ENCODE assay signal across 16 cellular contexts in the genomic region with DNA sequence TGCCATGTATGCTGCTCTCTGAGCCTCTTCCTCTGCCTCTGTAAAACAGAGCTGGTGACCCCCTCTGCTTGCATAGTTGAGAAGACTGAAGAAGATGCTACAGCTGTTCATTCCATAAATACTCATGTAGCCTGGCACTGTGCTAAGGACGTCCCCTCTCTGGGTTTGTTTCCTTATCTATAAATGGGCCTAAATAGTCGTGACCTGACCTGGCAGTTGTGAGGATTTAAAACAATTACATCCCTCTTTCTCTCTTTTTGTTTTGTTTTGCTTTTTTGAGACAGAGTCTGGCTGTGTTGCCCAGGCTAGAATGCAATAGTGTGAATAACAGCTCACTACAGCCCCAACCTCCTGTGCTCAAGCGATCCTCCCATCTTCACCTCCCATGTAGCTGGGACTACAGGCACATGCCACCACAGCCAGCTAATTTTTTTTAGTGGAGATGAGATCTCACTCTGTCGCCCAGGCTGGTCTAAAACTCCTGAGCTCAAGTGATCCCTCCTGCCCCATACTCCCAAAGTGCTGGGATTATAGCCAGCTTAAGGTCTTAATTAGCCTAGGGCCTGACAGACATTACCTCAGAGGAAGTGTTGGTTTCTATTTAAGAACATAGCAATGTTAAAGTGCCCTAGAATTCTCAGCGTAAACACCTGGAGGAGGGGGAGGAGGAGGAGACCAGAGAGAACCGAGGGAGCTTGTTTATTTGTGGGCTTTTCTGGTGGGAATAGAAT. TPM values are rescaled to one million over a fixed set of nuclear protein-coding genes. Genes with fewer than 3 reads are reported as not detected.
DNase-seq lines count a peak whose midpoint lies in the region; ATAC-seq and TF ChIP-seq lines count a peak whose summit lies in the region.
"Had no signal": no experiment of that assay in that cellular context is flagged by ENCODE, and none has a peak within 500 bp of the region (broad histone marks: within the 10 kb centered on the region; RNA-seq: fewer than 3 reads in every experiment).

No MANE protein-coding gene starts in this region.

- no TSS peak for BruUV-seq in A673 (replicated peaks; lab: Mats Ljungman, UMichigan)

- no peaks in the 10 kb centered on the region for H3K9me3 Mint-ChIP-seq in nephron
- H3K9me3 Mint-ChIP-seq in T-helper 2 cell treated with Interferon-gamma antibody and Interleukin-4, amounts not matched to agents 5 μg/mL and 100 μg/mL, for 36 hours, result no peaks in the 10 kb centered on the region
- H3K9me3 Mint-ChIP-seq: CD8-positive, alpha-beta T cell had no signal

- H3K4me3 ChIP-seq in A673 (ENCODE audit: low read depth, low read length, poor library complexity, severe bottlenecking), result no peak overlapping the region
- H3K4me3 ChIP-seq: PC-9 had no signal

- no peak for DNase-seq in A673 (ENCODE audit: low spot score)
- DNase-seq in D341Med (ENCODE audit: low spot score), result peak; percentile 67
- DNase-seq in T-helper 2 cell treated with Interferon-gamma antibody and Interleukin-4, amounts not matched to agents 5 μg/mL and 100 μg/mL, for 36 hours (ENCODE audit: low spot score), result no peak
- DNase-seq in stimulated activated CD4-positive, alpha-beta T cell treated with anti-CD3 and anti-CD28 coated beads, Interleukin-2, amount 100 ng/mL, for 48 hours, result no peak
- DNase-seq: ACHN; CD8-positive, alpha-beta T cell; H7; NCI-H1436; NCI-H2081 treated with DMSO at 0.1 percent for 48 hours; NCI-H226; PC-9 had no signal

- no peaks in the 10 kb centered on the region for H3K27me3 ChIP-seq in A673 (replicated peaks; ENCODE audit: insufficient read depth, low read depth, low read length, poor library complexity)

- peaks cover 44% of the 10 kb centered on the region for H3K4me1 Mint-ChIP-seq in nephron
- H3K4me1 Mint-ChIP-seq in T-helper 2 cell treated with Interferon-gamma antibody and Interleukin-4, amounts not matched to agents 5 μg/mL and 100 μg/mL, for 36 hours (ENCODE audit: low read depth), result peaks cover 20% of the 10 kb centered on the region

- no peak for ATAC-seq in HG03196 (IDR thresholded peaks at IDR 0.05; ENCODE audit: unreplicated experiment)
- ATAC-seq: CD8-positive, alpha-beta T cell had no signal

- peaks cover 5% of the 10 kb centered on the region for H3K4me1 ChIP-seq in A673 (ENCODE audit: insufficient read depth, low read length, poor library complexity, severe bottlenecking)

- no peaks in the 10 kb centered on the region for H3K9me3 ChIP-seq in A673 (ENCODE audit: low read depth, low read length, poor library complexity, severe bottlenecking)

- CTCF ChIA-PET in A673 (lab: Charles Lee), result no interaction called here

- intact Hi-C loops in A673 (cut with micrococcal nuclease; ENCODE audit: unreplicated experiment), result no loop called here

- TF ChIP-seq CTCF in A673 (conservative IDR thresholded peaks at IDR 0.05; ENCODE audit: low read depth, low read length) (no peak), VCaP (conservative IDR thresholded peaks at IDR 0.05) (no peak), nephron (IDR thresholded peaks at IDR 0.05; ENCODE audit: unreplicated experiment in 3 of 3) (no peak)

- peaks cover 43% of the 10 kb centered on the region for H3K36me3 ChIP-seq in A673 (ENCODE audit: insufficient read depth, low read length, poor library complexity, severe bottlenecking)

- H3K36me3 Mint-ChIP-seq in nephron (ENCODE audit: low read depth), result peaks cover 3% of the 10 kb centered on the region
- peaks cover 26% of the 10 kb centered on the region for H3K36me3 Mint-ChIP-seq in T-helper 2 cell treated with Interferon-gamma antibody and Interleukin-4, amounts not matched to agents 5 μg/mL and 100 μg/mL, for 36 hours (ENCODE audit: low read depth)
- H3K36me3 Mint-ChIP-seq: CD8-positive, alpha-beta T cell had no signal

- no peaks in the 10 kb centered on the region for H3K27me3 Mint-ChIP-seq in nephron (ENCODE audit: low read depth)
- no peaks in the 10 kb centered on the region for H3K27me3 Mint-ChIP-seq in T-helper 2 cell treated with Interferon-gamma antibody and Interleukin-4, amounts not matched to agents 5 μg/mL and 100 μg/mL, for 36 hours (ENCODE audit: low read depth)
- H3K27me3 Mint-ChIP-seq: B cell had no signal

- H3K27ac Mint-ChIP-seq in nephron, result peak overlapping the region; percentile 45 to 78 (median 68)
- H3K27ac Mint-ChIP-seq in T-helper 2 cell treated with Interferon-gamma antibody and Interleukin-4, amounts not matched to agents 5 μg/mL and 100 μg/mL, for 36 hours, result no peak overlapping the region
- H3K27ac Mint-ChIP-seq: B cell; CD8-positive, alpha-beta T cell had no signal

- H3K27ac ChIP-seq in A673 (ENCODE audit: low read depth, low read length, poor library complexity, severe bottlenecking), result peak overlapping the region; percentile 23
- peak overlapping the region; percentile 91 for H3K27ac ChIP-seq in VCaP
- H3K27ac ChIP-seq: PC-9 had no signal

- peak overlapping the region in 2 of 3 experiments; percentile 52 to 69 for H3K4me3 Mint-ChIP-seq in nephron
- H3K4me3 Mint-ChIP-seq in T-helper 2 cell treated with Interferon-gamma antibody and Interleukin-4, amounts not matched to agents 5 μg/mL and 100 μg/mL, for 36 hours, result no peak overlapping the region
- H3K4me3 Mint-ChIP-seq: B cell; CD8-positive, alpha-beta T cell had no signal

- POLR2A ChIA-PET in A673 (lab: Charles Lee; ENCODE audit: low non-redundant PET), result no interaction called here

RNA-seq across cellular contexts. Expression of gene WDR62, which starts 4.6 kb away (rescaled TPM):
- total RNA-seq in A673 (2021), result 39.8 and 40.4 TPM in 2 replicates

RNA-seq across cellular contexts. Expression of gene THAP8, which starts 5.3 kb away (rescaled TPM):
- total RNA-seq in A673 (2021), result 4.6 and 5.4 TPM in 2 replicates

RNA-seq across cellular contexts. Expression of gene CLIP3, which starts 26.7 kb away (rescaled TPM):
- 9.2 and 15.8 TPM in 2 replicates for total RNA-seq in A673 (2021)

RNA-seq across cellular contexts. Expression of gene ALKBH6, which starts 45.3 kb away (rescaled TPM):
- 20.1 and 27.7 TPM in 2 replicates for total RNA-seq in A673 (2021)

RNA-seq across cellular contexts. Expression of gene SYNE4, which starts 50.7 kb away (rescaled TPM):
- total RNA-seq in A673 (2021), result 0.70 TPM in 1 of 2 replicates, not detected in the other
- total RNA-seq: HT1080 had no signal
